ENCODE assay signal across 15 cellular contexts in the genomic region with DNA sequence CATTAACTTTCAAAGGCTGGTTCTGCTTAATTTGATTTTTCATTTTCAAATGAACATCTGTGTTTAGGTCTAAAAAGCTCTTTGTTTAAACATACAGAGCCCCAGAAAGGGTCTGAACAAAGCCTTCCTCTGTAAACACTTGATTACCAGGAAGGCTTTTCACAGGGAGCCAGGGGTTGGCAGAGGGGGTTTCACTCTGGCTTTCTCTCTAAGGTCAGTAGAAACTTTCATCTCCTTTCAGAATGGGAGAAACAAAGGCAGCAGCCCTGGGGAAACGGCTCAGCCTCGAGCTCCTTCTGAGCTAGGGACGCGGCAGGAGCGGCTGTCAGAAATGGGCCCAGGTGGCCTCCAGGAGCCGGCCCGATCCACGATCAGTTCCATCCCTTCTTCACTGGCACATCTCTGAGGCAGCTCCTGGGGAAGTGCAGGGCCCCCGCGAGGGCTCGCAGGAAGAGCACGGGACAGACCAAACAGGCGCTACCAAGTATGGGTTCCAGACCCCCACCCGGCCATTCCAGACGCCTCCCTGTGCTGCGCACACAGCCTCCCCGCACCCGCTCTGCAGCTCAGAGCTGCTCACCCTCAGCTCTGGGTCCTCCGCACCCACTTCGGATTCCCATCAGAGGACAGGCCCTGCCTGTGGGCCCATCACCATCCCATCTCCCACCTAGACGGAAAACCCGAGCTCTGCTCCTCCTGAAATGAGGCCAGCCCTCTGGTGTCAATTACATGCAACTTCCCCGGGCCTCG.
DNase-seq lines count a peak whose midpoint lies in the region; ATAC-seq and TF ChIP-seq lines count a peak whose summit lies in the region.
"Had no signal": no experiment of that assay in that cellular context is flagged by ENCODE, and none has a peak within 500 bp of the region (broad histone marks: within the 10 kb centered on the region; RNA-seq: fewer than 3 reads in every experiment).

No MANE protein-coding gene starts in this region.

- no peak for ATAC-seq in HG02973 (IDR thresholded peaks at IDR 0.05; ENCODE audit: unreplicated experiment)
- no peak for ATAC-seq in HG03175 (IDR thresholded peaks at IDR 0.05; ENCODE audit: unreplicated experiment)

- peaks cover 4% of the 10 kb centered on the region for H3K27me3 Mint-ChIP-seq in HFFc6 (ENCODE audit: insufficient read depth)
- H3K27me3 Mint-ChIP-seq: CD4-positive, alpha-beta T cell had no signal

- peaks cover 11% of the 10 kb centered on the region for H3K36me3 Mint-ChIP-seq in HFFc6 (ENCODE audit: low read depth)

- H3K9me3 Mint-ChIP-seq in HFFc6 = no peaks in the 10 kb centered on the region
- H3K9me3 Mint-ChIP-seq: CD4-positive, alpha-beta T cell had no signal

- H3K27ac Mint-ChIP-seq in HFFc6 = peak overlapping the region; percentile 98; the same call in 1 of the 2 replicates
- H3K27ac Mint-ChIP-seq: CD4-positive, alpha-beta T cell had no signal

- TF ChIP-seq CTCF in HFFc6 (IDR thresholded peaks at IDR 0.05) = no peak

- peaks cover 63% of the 10 kb centered on the region for H3K4me1 Mint-ChIP-seq in HFFc6 (ENCODE audit: low read depth)

- H3K4me3 Mint-ChIP-seq in HFFc6 = no peak overlapping the region
- H3K4me3 Mint-ChIP-seq: CD4-positive, alpha-beta T cell had no signal

- DNase-seq in HFFc6 = no peak
- DNase-seq in RPMI7951 (ENCODE audit: low read depth) = peak; percentile 39
- DNase-seq in epidermal melanocyte (ENCODE audit: insufficient read length, low spot score) = peak; percentile 91
- DNase-seq in pons (ENCODE audit: low spot score) = peak; percentile 97
- DNase-seq in glomerular visceral epithelial cell (ENCODE audit: extremely low spot score) = no peak
- no peak for DNase-seq in NCI-H226
- DNase-seq: activated CD4-positive, alpha-beta T cell treated with anti-CD3 and anti-CD28 coated beads, Interleukin-2, amount 50 U/mL, for 48 hours; activated naive CD4-positive, alpha-beta T cell; CD4-positive, alpha-beta T cell; colonic mucosa; kidney glomerular epithelial cell; NK-92 treated with Interleukin-12 subunit alpha and Interleukin-12 subunit beta, amount 100 ng/mL, for 24 hours; stimulated activated naive CD4-positive, alpha-beta T cell had no signal

Comparison
In these comparisons a context has a peak if more than half of its experiments do, and no peak if none do; other contexts are left out.
1. DNase-seq: peak in RPMI7951 (single experiment), epidermal melanocyte (single experiment) and pons (single experiment); none in HFFc6 (single experiment), glomerular visceral epithelial cell (single experiment) and NCI-H226 (single experiment).